In genomic region chr11:2944953-2945756, GRCh38 we compare ENCODE assay signal across 8 cellular contexts. TPM values are rescaled to one million over a fixed set of nuclear protein-coding genes. Genes with fewer than 3 reads are reported as not detected.
DNase-seq lines count a peak whose midpoint lies in the region; ATAC-seq and TF ChIP-seq lines count a peak whose summit lies in the region.

No MANE protein-coding gene starts in this region.

- H3K27me3 ChIP-seq in tibial nerve, result no peaks in the 10 kb centered on the region

- peak; percentile 48 to 72 for TF ChIP-seq EP300 in tibial nerve (IDR thresholded peaks at IDR 0.05)

- DNase-seq in HT-29 (ENCODE audit: low spot score), result peak; percentile 55
- DNase-seq in activated naive CD4-positive, alpha-beta T cell treated with anti-CD3 and anti-CD28 coated beads, Interleukin-2, amount 10 ng/mL, durations not matched to agents 7 days and 5 days, result peak; percentile 81
- DNase-seq in foreskin fibroblast, result peak; percentile 90 to 95
- DNase-seq in natural killer cell treated with Interleukin-12 subunit alpha and Interleukin-12 subunit beta and Interleukin-15 and Interleukin-18, amount 100 ng/mL, for 72 hours (ENCODE audit: low spot score), result no peak
- peak; percentile 84 for DNase-seq in tibial nerve (ENCODE audit: low spot score in 2 of 2)
- no peak for DNase-seq in T-helper 9 cell

- H3K9me3 ChIP-seq in tibial nerve, result no peaks in the 10 kb centered on the region

- peaks cover 57% of the 10 kb centered on the region for H3K36me3 Mint-ChIP-seq in activated naive CD4-positive, alpha-beta T cell treated with anti-CD3 and anti-CD28 coated beads, Interleukin-2, amount 10 ng/mL, durations not matched to agents 7 days and 5 days
- H3K36me3 Mint-ChIP-seq in natural killer cell treated with Interleukin-12 subunit alpha and Interleukin-12 subunit beta and Interleukin-15 and Interleukin-18, amount 100 ng/mL, for 72 hours, result peaks cover 4% of the 10 kb centered on the region

- H3K27me3 Mint-ChIP-seq in activated naive CD4-positive, alpha-beta T cell treated with anti-CD3 and anti-CD28 coated beads, Interleukin-2, amount 10 ng/mL, durations not matched to agents 7 days and 5 days, result no peaks in the 10 kb centered on the region
- no peaks in the 10 kb centered on the region for H3K27me3 Mint-ChIP-seq in natural killer cell treated with Interleukin-12 subunit alpha and Interleukin-12 subunit beta and Interleukin-15 and Interleukin-18, amount 100 ng/mL, for 72 hours

- H3K4me1 Mint-ChIP-seq in activated naive CD4-positive, alpha-beta T cell treated with anti-CD3 and anti-CD28 coated beads, Interleukin-2, amount 10 ng/mL, durations not matched to agents 7 days and 5 days, result peaks cover 54% of the 10 kb centered on the region
- peaks cover 15 to 19% of the 10 kb centered on the region in 2 donors for H3K4me1 Mint-ChIP-seq in natural killer cell treated with Interleukin-12 subunit alpha and Interleukin-12 subunit beta and Interleukin-15 and Interleukin-18, amount 100 ng/mL, for 72 hours (ENCODE audit: low read depth in 2 of 2)

- TF ChIP-seq CTCF in foreskin fibroblast (IDR thresholded peaks at IDR 0.05; ENCODE audit: low read depth, low read length), result no peak
- TF ChIP-seq CTCF in tibial nerve (IDR thresholded peaks at IDR 0.05), result no peak

- peak overlapping the region; percentile 82 for H3K27ac Mint-ChIP-seq in activated naive CD4-positive, alpha-beta T cell treated with anti-CD3 and anti-CD28 coated beads, Interleukin-2, amount 10 ng/mL, durations not matched to agents 7 days and 5 days
- peak overlapping the region in 1 of 2 donors; percentile 28 for H3K27ac Mint-ChIP-seq in natural killer cell treated with Interleukin-12 subunit alpha and Interleukin-12 subunit beta and Interleukin-15 and Interleukin-18, amount 100 ng/mL, for 72 hours

- TF ChIP-seq POLR2A in tibial nerve (IDR thresholded peaks at IDR 0.05), result no peak

- peak; percentile 22 to 62 for ATAC-seq in natural killer cell treated with Interleukin-12 subunit alpha and Interleukin-12 subunit beta and Interleukin-15 and Interleukin-18, amount 100 ng/mL, for 72 hours
- no peak for ATAC-seq in HG03432 (IDR thresholded peaks at IDR 0.05; ENCODE audit: unreplicated experiment)
- ATAC-seq in GM19035 (IDR thresholded peaks at IDR 0.05; ENCODE audit: unreplicated experiment), result no peak

- H3K36me3 ChIP-seq in tibial nerve, result peaks cover 0 to 48% (median 7%) of the 10 kb centered on the region in 3 donors

- 16 to 18% methylated on average over 18 of the region's 18 CpGs for WGBS in tibial nerve, 2 donors

- CTCF ChIA-PET in activated naive CD4-positive, alpha-beta T cell treated with anti-CD3 and anti-CD28 coated beads, Interleukin-2, amount 10 ng/mL, durations not matched to agents 7 days and 5 days (lab: Charles Lee), result interaction anchor here (1.0 to 2.3 kb wide), 5 partner anchors 9 to 412 kb away, joined by 3 to 9 read pairs (median 8); partner anchors contain the start of gene PHLDA2

- H3K4me3 ChIP-seq in foreskin fibroblast (ENCODE audit: low read depth in 1 of 2, low read length in 2 of 2), result peak overlapping the region; percentile 28 to 40
- H3K4me3 ChIP-seq in tibial nerve, result peak overlapping the region in 3 of 4 donors; percentile 16 to 37 (median 28)

- H3K9me3 Mint-ChIP-seq in activated naive CD4-positive, alpha-beta T cell treated with anti-CD3 and anti-CD28 coated beads, Interleukin-2, amount 10 ng/mL, durations not matched to agents 7 days and 5 days, result no peaks in the 10 kb centered on the region
- H3K9me3 Mint-ChIP-seq in natural killer cell treated with Interleukin-12 subunit alpha and Interleukin-12 subunit beta and Interleukin-15 and Interleukin-18, amount 100 ng/mL, for 72 hours, result no peaks in the 10 kb centered on the region

- peak overlapping the region; percentile 33 to 70 (median 69) for H3K27ac ChIP-seq in tibial nerve

- H3K4me3 Mint-ChIP-seq in activated naive CD4-positive, alpha-beta T cell treated with anti-CD3 and anti-CD28 coated beads, Interleukin-2, amount 10 ng/mL, durations not matched to agents 7 days and 5 days, result no peak overlapping the region
- no peak overlapping the region for H3K4me3 Mint-ChIP-seq in natural killer cell treated with Interleukin-12 subunit alpha and Interleukin-12 subunit beta and Interleukin-15 and Interleukin-18, amount 100 ng/mL, for 72 hours

- H3K4me1 ChIP-seq in tibial nerve, result peaks cover 0 to 48% (median 22%) of the 10 kb centered on the region in 4 donors

RNA-seq across cellular contexts. Expression of gene PHLDA2, which starts 15.9 kb away (rescaled TPM):
- 345 and 406 TPM in 2 replicates for total RNA-seq in HT-29 (2014; rRNA removed; shearing (Covaris generic))
- total RNA-seq in natural killer cell treated with Interleukin-12 subunit alpha and Interleukin-12 subunit beta and Interleukin-15 and Interleukin-18, amount 100 ng/mL, for 72 hours, result 1 to 10 TPM; 3.0 to 4.5 TPM
- 1 to 10 TPM; 3.3 to 6.1 (median 5.1) TPM for total RNA-seq in tibial nerve

RNA-seq across cellular contexts. Expression of gene NAP1L4, which starts 47.0 kb away (rescaled TPM):
- 114 and 116 TPM in 2 replicates for total RNA-seq in HT-29 (2014; rRNA removed; shearing (Covaris generic))
- 100 to 1,000 TPM; 160 to 222 TPM for total RNA-seq in natural killer cell treated with Interleukin-12 subunit alpha and Interleukin-12 subunit beta and Interleukin-15 and Interleukin-18, amount 100 ng/mL, for 72 hours
- 100 to 1,000 TPM in 2 of 4 donors, 10 to 100 TPM in 2; 94.3 to 129 (median 111) TPM for total RNA-seq in tibial nerve

RNA-seq across cellular contexts. Expression of gene CDKN1C, which starts 59.6 kb away (rescaled TPM):
- 5.3 and 9.1 TPM in 2 replicates for total RNA-seq in HT-29 (2014; rRNA removed; shearing (Covaris generic))
- 1 to 10 TPM; 1.2 to 2.0 TPM for total RNA-seq in natural killer cell treated with Interleukin-12 subunit alpha and Interleukin-12 subunit beta and Interleukin-15 and Interleukin-18, amount 100 ng/mL, for 72 hours
- 100 to 1,000 TPM; 128 to 330 (median 260) TPM for total RNA-seq in tibial nerve

Comparison
In these comparisons a context has a peak if more than half of its experiments do, and no peak if none do; other contexts are left out.
1. DNase-seq: peak in HT-29 (single experiment), activated naive CD4-positive, alpha-beta T cell treated with anti-CD3 and anti-CD28 coated beads, Interleukin-2, amount 10 ng/mL, durations not matched to agents 7 days and 5 days (single experiment), foreskin fibroblast (2 of 2) and tibial nerve (2 of 2); none in natural killer cell treated with Interleukin-12 subunit alpha and Interleukin-12 subunit beta and Interleukin-15 and Interleukin-18, amount 100 ng/mL, for 72 hours (single experiment) and T-helper 9 cell (single experiment).
2. ATAC-seq: peak in natural killer cell treated with Interleukin-12 subunit alpha and Interleukin-12 subunit beta and Interleukin-15 and Interleukin-18, amount 100 ng/mL, for 72 hours (2 of 2); none in HG03432 (single experiment) and GM19035 (single experiment).
3. RNA of gene PHLDA2, which starts 15.9 kb away (total RNA-seq): 345 to 406 TPM in HT-29; 3.3 to 6.1 TPM in tibial nerve and 3.0 to 4.5 TPM in natural killer cell treated with Interleukin-12 subunit alpha and Interleukin-12 subunit beta and Interleukin-15 and Interleukin-18, amount 100 ng/mL, for 72 hours; every median in the first group is over 10 times any median in the second.
4. RNA of gene CDKN1C, which starts 59.6 kb away (total RNA-seq): 128 to 330 TPM in tibial nerve; 5.3 to 9.1 TPM in HT-29 and 1.2 to 2.0 TPM in natural killer cell treated with Interleukin-12 subunit alpha and Interleukin-12 subunit beta and Interleukin-15 and Interleukin-18, amount 100 ng/mL, for 72 hours; every median in the first group is over 10 times any median in the second.